ENCODE assay signal across 8 cellular contexts in genomic region chr7:100177040-100178001, GRCh38. TPM values are rescaled to one million over a fixed set of nuclear protein-coding genes. Genes with fewer than 3 reads are reported as not detected.
DNase-seq lines count a peak whose midpoint lies in the region; ATAC-seq, FAIRE-seq and TF ChIP-seq lines count a peak whose summit lies in the region.

GPC2 (minus strand) TSS chr7:100177381; CDS start chr7:100177199, 182 bp downstream.
STAG3 (plus strand) TSS chr7:100177918; CDS start chr7:100180557, 2,639 bp downstream.

- no peaks in the 10 kb centered on the region for H3K9me3 ChIP-seq in RWPE2 (ENCODE audit: severe bottlenecking)

- FAIRE-seq in H54 (lab: Jason Lieb, UNC): no peak

- peaks cover 2% of the 10 kb centered on the region for H3K9me3 Mint-ChIP-seq in neural crest cell
- H3K9me3 Mint-ChIP-seq in stimulated activated naive CD8-positive, alpha-beta T cell treated with anti-CD3 and anti-CD28 coated beads, Interleukin-15, amount 100 ng/mL, for 72 hours: peaks cover 0 to 7% of the 10 kb centered on the region in 2 donors

- H3K27ac Mint-ChIP-seq in neural crest cell (ENCODE audit: unreplicated experiment): peak within 1 kb of the TSS; percentile 88
- peak within 1 kb of the TSS; percentile 78 to 85 for H3K27ac Mint-ChIP-seq in stimulated activated naive CD8-positive, alpha-beta T cell treated with anti-CD3 and anti-CD28 coated beads, Interleukin-15, amount 100 ng/mL, for 72 hours

- DNase-seq in ELF-1 (ENCODE audit: low read depth, low spot score): peak; percentile 99
- DNase-seq in H54 (ENCODE audit: insufficient read length, low spot score): peak; percentile 96
- DNase-seq in LoVo (ENCODE audit: low spot score): peak; percentile 99
- DNase-seq in RWPE2 (ENCODE audit: low spot score): peak; percentile 95
- peak; percentile 95 for DNase-seq in activated T-helper 9 cell treated with anti-CD3 and anti-CD28 coated beads, Interleukin-2, amount 50 U/mL, for 16 hours (ENCODE audit: low read depth)
- DNase-seq in foreskin fibroblast: peak; percentile 95 to 99
- peak; percentile 99 for DNase-seq in neural crest cell (ENCODE audit: low read depth, low spot score)
- DNase-seq in stimulated activated naive CD8-positive, alpha-beta T cell treated with anti-CD3 and anti-CD28 coated beads, Interleukin-15, amount 100 ng/mL, for 72 hours: peak; percentile 99

- peak; percentile 31; the same call in 1 of the 2 replicates for TF ChIP-seq POLR2A in H54 (IDR thresholded peaks at IDR 0.05; ENCODE audit: low read depth, low read length)

- no peaks in the 10 kb centered on the region for H3K36me3 ChIP-seq in RWPE2 (ENCODE audit: low read depth)

- peak; percentile 92 for ATAC-seq in RWPE2 (ENCODE audit: low read depth)
- ATAC-seq in stimulated activated naive CD8-positive, alpha-beta T cell treated with anti-CD3 and anti-CD28 coated beads, Interleukin-15, amount 100 ng/mL, for 72 hours: peak; percentile 89

- no peak for TF ChIP-seq CTCF in RWPE2 (IDR thresholded peaks at IDR 0.05; ENCODE audit: poor library complexity, severe bottlenecking)
- TF ChIP-seq CTCF in foreskin fibroblast (IDR thresholded peaks at IDR 0.05; ENCODE audit: low read depth, low read length): no peak
- no peak for TF ChIP-seq CTCF in neural crest cell (conservative IDR thresholded peaks at IDR 0.05)

- peaks cover 37% of the 10 kb centered on the region for H3K4me1 Mint-ChIP-seq in neural crest cell
- H3K4me1 Mint-ChIP-seq in stimulated activated naive CD8-positive, alpha-beta T cell treated with anti-CD3 and anti-CD28 coated beads, Interleukin-15, amount 100 ng/mL, for 72 hours: peaks cover 54% of the 10 kb centered on the region

- peak within 1 kb of the TSS; percentile 98 for H3K4me3 Mint-ChIP-seq in neural crest cell
- H3K4me3 Mint-ChIP-seq in stimulated activated naive CD8-positive, alpha-beta T cell treated with anti-CD3 and anti-CD28 coated beads, Interleukin-15, amount 100 ng/mL, for 72 hours: peak within 1 kb of the TSS; percentile 87

- peaks cover 8% of the 10 kb centered on the region for H3K36me3 Mint-ChIP-seq in neural crest cell (ENCODE audit: low read depth)

- peaks cover 4% of the 10 kb centered on the region for H3K4me1 ChIP-seq in RWPE2 (ENCODE audit: insufficient read depth, poor library complexity, severe bottlenecking)

- no peaks in the 10 kb centered on the region for H3K27me3 ChIP-seq in RWPE2 (ENCODE audit: insufficient read depth, poor library complexity, severe bottlenecking)

- peaks cover 24% of the 10 kb centered on the region for H3K27me3 Mint-ChIP-seq in neural crest cell (ENCODE audit: low read depth)
- H3K27me3 Mint-ChIP-seq in stimulated activated naive CD8-positive, alpha-beta T cell treated with anti-CD3 and anti-CD28 coated beads, Interleukin-15, amount 100 ng/mL, for 72 hours: peaks cover 6% of the 10 kb centered on the region

- H3K4me3 ChIP-seq in RWPE2 (ENCODE audit: severe bottlenecking) (peak within 1 kb of the TSS; percentile 47), foreskin fibroblast (ENCODE audit: low read depth in 1 of 2, low read length in 2 of 2) (peak within 1 kb of the TSS; percentile 82 to 84)

- no peak within 1 kb of the TSS for H3K27ac ChIP-seq in RWPE2 (ENCODE audit: poor library complexity, severe bottlenecking)

RNA-seq across cellular contexts. Expression of gene GPC2, which starts in this region (rescaled TPM):
- total RNA-seq in neural crest cell: 97.8 and 106 TPM in 2 replicates

RNA-seq across cellular contexts. Expression of gene STAG3, which starts in this region (rescaled TPM):
- 1.1 and 1.9 TPM in 2 replicates for total RNA-seq in neural crest cell
